Comparison of ENCODE assay signal across 2 cellular contexts in genomic region chr1:186193224-186193623, GRCh38.
TF ChIP-seq lines count a peak whose summit lies in the region.

No MANE protein-coding gene starts in this region.

TF ChIP-seq in IMR-90, 13 proteins besides CTCF, POLR2A, EP300 and RAD21:
- TF ChIP-seq FOS (IDR thresholded peaks at IDR 0.05; ENCODE audit: low read depth, low read length) (no peak), SMC3 (IDR thresholded peaks at IDR 0.05; ENCODE audit: low read depth, low read length) (no peak), RFX5 (IDR thresholded peaks at IDR 0.05; ENCODE audit: low read depth, low read length) (no peak), USF2 (IDR thresholded peaks at IDR 0.05; ENCODE audit: low read depth, low read length) (no peak), MAFK (IDR thresholded peaks at IDR 0.05; ENCODE audit: low read depth, low read length) (no peak), NFE2L2 (IDR thresholded peaks at IDR 0.05; ENCODE audit: low read depth, low read length) (no peak), MAZ (IDR thresholded peaks at IDR 0.05; ENCODE audit: borderline replicate concordance, low read depth, low read length) (no peak), RCOR1 (IDR thresholded peaks at IDR 0.05; ENCODE audit: insufficient replicate concordance, low read length) (no peak), ELK1 (IDR thresholded peaks at IDR 0.05; ENCODE audit: borderline replicate concordance, low read depth, low read length) (no peak), CHD1 (IDR thresholded peaks at IDR 0.05; ENCODE audit: low read depth, low read length) (no peak)

TF ChIP-seq in K562, 482 proteins besides CTCF, POLR2A, EP300 and RAD21:
- TF ChIP-seq RBM39 (optimal IDR thresholded peaks at IDR 0.05; ENCODE audit: low read depth, low read length) (no peak), HNRNPK (IDR thresholded peaks at IDR 0.05; ENCODE audit: low read depth, low read length, poor library complexity, severe bottlenecking) (peak; percentile 74), ETS2 (tag; IDR thresholded peaks at IDR 0.05; ENCODE audit: borderline replicate concordance, poor library complexity, severe bottlenecking) (no peak), PCBP2 (IDR thresholded peaks at IDR 0.05; ENCODE audit: low read depth, low read length, poor library complexity, severe bottlenecking) (peak; percentile 60)
